8 cellular contexts compared by ENCODE assay signal in genomic region chr12:57430117-57430930, GRCh38. TPM values are rescaled to one million over a fixed set of nuclear protein-coding genes. Genes with fewer than 3 reads are reported as not detected.
DNase-seq lines count a peak whose midpoint lies in the region; ATAC-seq and TF ChIP-seq lines count a peak whose summit lies in the region.

No MANE protein-coding gene starts in this region.

- peak overlapping the region; percentile 64 for H2AFZ ChIP-seq in osteoblast (ENCODE audit: low read length)

- H3K27ac ChIP-seq in foreskin keratinocyte (peak overlapping the region; percentile 80), osteoblast (ENCODE audit: low read depth, low read length) (peak overlapping the region; percentile 82)

- no peaks in the 10 kb centered on the region for H3K9me3 ChIP-seq in osteoblast (ENCODE audit: low read depth, low read length)

- H3K79me2 ChIP-seq in osteoblast (ENCODE audit: insufficient read depth, low read length): peaks cover 48% of the 10 kb centered on the region

- ATAC-seq in HG02623 (IDR thresholded peaks at IDR 0.05; ENCODE audit: unreplicated experiment) (peak; percentile 35), foreskin keratinocyte (peak; percentile 68)
- peak; percentile 64 to 69 for ATAC-seq in activated T-cell treated with anti-CD3 and anti-CD28 coated beads, Interleukin-2, amount 50 U/mL, for 4 hours

- H3K27me3 ChIP-seq in foreskin keratinocyte (no peaks in the 10 kb centered on the region), osteoblast (ENCODE audit: insufficient read depth, low read length) (no peaks in the 10 kb centered on the region)

- H4K20me1 ChIP-seq in osteoblast (ENCODE audit: insufficient read depth, low read length): peaks cover 3% of the 10 kb centered on the region

- H3K9me3 Mint-ChIP-seq in activated T-cell treated with anti-CD3 and anti-CD28 coated beads, Interleukin-2, amount 50 U/mL, for 4 hours: no peaks in the 10 kb centered on the region

- peak overlapping the region; percentile 99 for H3K4me3 Mint-ChIP-seq in activated T-cell treated with anti-CD3 and anti-CD28 coated beads, Interleukin-2, amount 50 U/mL, for 4 hours

- TF ChIP-seq CTCF in foreskin keratinocyte (conservative IDR thresholded peaks at IDR 0.05) (no peak), osteoblast (IDR thresholded peaks at IDR 0.05; ENCODE audit: extremely low read depth, low read depth, low read length) (no peak), GM13976 (IDR thresholded peaks at IDR 0.05; ENCODE audit: borderline replicate concordance, control extremely low read depth, extremely low read depth, insufficient read depth, missing control alignments) (no peak)

- peak overlapping the region; percentile 77 for H3K4me3 ChIP-seq in osteoblast (ENCODE audit: insufficient read depth, low read length)

- no peaks in the 10 kb centered on the region for H3K36me3 Mint-ChIP-seq in activated T-cell treated with anti-CD3 and anti-CD28 coated beads, Interleukin-2, amount 50 U/mL, for 4 hours (ENCODE audit: insufficient read depth)

- H3K36me3 ChIP-seq in osteoblast (ENCODE audit: insufficient read depth, low read length): peaks cover 4% of the 10 kb centered on the region

- peaks cover 38% of the 10 kb centered on the region for H3K4me1 Mint-ChIP-seq in activated T-cell treated with anti-CD3 and anti-CD28 coated beads, Interleukin-2, amount 50 U/mL, for 4 hours (ENCODE audit: low read depth)

- DNase-seq in stimulated activated CD4-positive, alpha-beta T cell treated with anti-CD3 and anti-CD28 coated beads, TNF-alpha, amount 100 ng/mL, for 4 hours (ENCODE audit: low read depth in 3 of 3): peak in 2 of 3 experiments; percentile 15 to 57
- DNase-seq in stimulated activated CD4-positive, alpha-beta T cell treated with anti-CD3 and anti-CD28 coated beads, Interleukin-4, amount 100 ng/mL, for 24 hours: no peak
- peak; percentile 86 for DNase-seq in NCI-H146 (lab: John Stamatoyannopoulos, UW)
- DNase-seq in activated T-cell treated with anti-CD3 and anti-CD28 coated beads, Interleukin-2, amount 50 U/mL, for 4 hours: peak; percentile 32
- peak in 1 of 2 donors; percentile 39 for DNase-seq in foreskin keratinocyte
- DNase-seq in osteoblast (ENCODE audit: insufficient read length, low spot score, missing footprints): no peak
- DNase-seq in GM13976 (ENCODE audit: low spot score): no peak

- peak overlapping the region; percentile 80 for H3K4me2 ChIP-seq in osteoblast (ENCODE audit: insufficient read depth, low read length)

- H3K4me1 ChIP-seq in foreskin keratinocyte: peaks cover 4% of the 10 kb centered on the region
- H3K4me1 ChIP-seq in osteoblast (ENCODE audit: insufficient read depth, low read length): peaks cover 12% of the 10 kb centered on the region

- no peaks in the 10 kb centered on the region for H3K27me3 Mint-ChIP-seq in activated T-cell treated with anti-CD3 and anti-CD28 coated beads, Interleukin-2, amount 50 U/mL, for 4 hours (ENCODE audit: low read depth)

- in situ Hi-C loops in GM13976 (cut with MboI; ENCODE audit: low sequenced_read_pairs, unreplicated experiment): no loop called here

RNA-seq across cellular contexts. Expression of gene R3HDM2, which starts 0.5 kb away (rescaled TPM):
- total RNA-seq in activated T-cell treated with anti-CD3 and anti-CD28 coated beads, Interleukin-2, amount 50 U/mL, for 4 hours: 10 to 100 TPM; 21.9 to 25.2 (median 22.3) TPM
- 20.8 and 22.3 TPM in 2 replicates for total RNA-seq in foreskin keratinocyte
- polyA plus RNA-seq in foreskin keratinocyte: 8.3 and 9.4 TPM in 2 replicates
- total RNA-seq in osteoblast: 23.2 and 25.0 TPM in 2 replicates

RNA-seq across cellular contexts. Expression of gene INHBC, which starts 4.3 kb away (rescaled TPM):
- total RNA-seq in activated T-cell treated with anti-CD3 and anti-CD28 coated beads, Interleukin-2, amount 50 U/mL, for 4 hours: under 1 TPM in 2 of 3 donors, not detected in 1; 0.14 to 0.15 TPM
- total RNA-seq in foreskin keratinocyte (not detected in 2 replicates), osteoblast (not detected in 2 replicates)
- polyA plus RNA-seq in foreskin keratinocyte: not detected in 2 replicates

RNA-seq across cellular contexts. Expression of gene INHBE, which starts 24.8 kb away (rescaled TPM):
- total RNA-seq in activated T-cell treated with anti-CD3 and anti-CD28 coated beads, Interleukin-2, amount 50 U/mL, for 4 hours: under 1 TPM in 2 of 3 donors, not detected in 1; 0.24 to 0.27 TPM
- total RNA-seq in foreskin keratinocyte (0.07 TPM in 1 of 2 replicates, not detected in the other), osteoblast (0.88 and 3.3 TPM in 2 replicates)
- 0.07 TPM in 1 of 2 replicates, not detected in the other for polyA plus RNA-seq in foreskin keratinocyte

RNA-seq across cellular contexts. Expression of gene GLI1, which starts 29.3 kb away (rescaled TPM):
- total RNA-seq in activated T-cell treated with anti-CD3 and anti-CD28 coated beads, Interleukin-2, amount 50 U/mL, for 4 hours: 1 to 10 TPM in 1 of 3 donors, under 1 TPM in 2; 0.46 to 1.7 (median 0.65) TPM
- 2.8 and 3.8 TPM in 2 replicates for total RNA-seq in foreskin keratinocyte
- 3.2 and 4.4 TPM in 2 replicates for polyA plus RNA-seq in foreskin keratinocyte
- 0.29 and 0.36 TPM in 2 replicates for total RNA-seq in osteoblast

RNA-seq across cellular contexts. Expression of gene ARHGAP9, which starts 49.3 kb away (rescaled TPM):
- total RNA-seq in activated T-cell treated with anti-CD3 and anti-CD28 coated beads, Interleukin-2, amount 50 U/mL, for 4 hours: 10 to 100 TPM; 54.5 to 64.6 (median 57.7) TPM
- total RNA-seq in foreskin keratinocyte: 0.10 TPM in 1 of 2 replicates, not detected in the other
- 0.07 TPM in 1 of 2 replicates, not detected in the other for polyA plus RNA-seq in foreskin keratinocyte
- total RNA-seq in osteoblast: 0.29 and 0.36 TPM in 2 replicates

Comparison
In these comparisons a context has a peak if more than half of its experiments do, and no peak if none do; other contexts are left out.
1. DNase-seq: peak in stimulated activated CD4-positive, alpha-beta T cell treated with anti-CD3 and anti-CD28 coated beads, TNF-alpha, amount 100 ng/mL, for 4 hours (2 of 3), NCI-H146 (single experiment) and activated T-cell treated with anti-CD3 and anti-CD28 coated beads, Interleukin-2, amount 50 U/mL, for 4 hours (single experiment); none in stimulated activated CD4-positive, alpha-beta T cell treated with anti-CD3 and anti-CD28 coated beads, Interleukin-4, amount 100 ng/mL, for 24 hours (single experiment), osteoblast (single experiment) and GM13976 (single experiment).
2. Peak in every context shown above with its lines, with median percentiles within 50 percentile points of each other: ATAC-seq.